ENCODE assay signal across 1 cellular context in genomic region chr2:197264332-197264731, GRCh38.
TF ChIP-seq lines count a peak whose summit lies in the region.

No MANE protein-coding gene starts in this region.

TF ChIP-seq in IMR-90, 13 proteins besides CTCF, POLR2A, EP300 and RAD21:
- TF ChIP-seq SMC3 (IDR thresholded peaks at IDR 0.05; ENCODE audit: low read depth, low read length) (no peak), MXI1 (IDR thresholded peaks at IDR 0.05; ENCODE audit: borderline replicate concordance, low read depth, low read length) (no peak), USF2 (IDR thresholded peaks at IDR 0.05; ENCODE audit: low read depth, low read length) (no peak), RCOR1 (IDR thresholded peaks at IDR 0.05; ENCODE audit: insufficient replicate concordance, low read length) (no peak), ELK1 (IDR thresholded peaks at IDR 0.05; ENCODE audit: borderline replicate concordance, low read depth, low read length) (no peak), MAFK (IDR thresholded peaks at IDR 0.05; ENCODE audit: low read depth, low read length) (no peak), RFX5 (IDR thresholded peaks at IDR 0.05; ENCODE audit: low read depth, low read length) (no peak), BHLHE40 (IDR thresholded peaks at IDR 0.05; ENCODE audit: low read depth, low read length) (no peak), NFE2L2 (IDR thresholded peaks at IDR 0.05; ENCODE audit: low read depth, low read length) (no peak), CHD1 (IDR thresholded peaks at IDR 0.05; ENCODE audit: low read depth, low read length) (no peak), MAZ (IDR thresholded peaks at IDR 0.05; ENCODE audit: borderline replicate concordance, low read depth, low read length) (no peak), CEBPB (IDR thresholded peaks at IDR 0.05; ENCODE audit: low read depth, low read length) (no peak), FOS (IDR thresholded peaks at IDR 0.05; ENCODE audit: low read depth, low read length) (no peak)
